In the genomic region with DNA sequence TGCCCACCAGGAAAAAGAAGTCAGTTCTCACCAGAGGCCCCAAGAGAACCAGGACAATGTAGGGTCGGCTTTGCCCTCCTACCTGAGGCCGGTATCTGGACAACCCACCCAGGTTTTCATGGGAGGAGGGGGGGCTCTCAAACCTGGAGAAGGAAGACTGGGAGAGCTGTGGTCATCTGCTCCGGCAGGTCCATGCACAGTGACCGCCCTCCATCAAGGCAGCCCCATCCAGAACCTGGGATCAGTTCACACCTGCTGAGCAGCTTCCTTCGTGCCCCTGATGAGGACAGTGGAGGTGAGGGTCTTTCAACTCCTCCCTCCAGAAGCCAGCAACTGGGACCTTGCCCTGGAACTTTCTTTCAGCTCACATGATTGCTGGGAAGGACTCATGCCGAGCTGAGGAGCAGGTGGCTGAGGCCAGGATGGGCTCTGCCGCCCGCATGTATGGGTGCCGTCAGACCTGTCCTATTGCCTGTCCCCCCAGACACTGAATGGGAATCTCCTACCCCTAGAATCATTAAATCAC, we compare ENCODE assay signal across 30 cellular contexts. TPM values are rescaled to one million over a fixed set of nuclear protein-coding genes. Genes with fewer than 3 reads are reported as not detected.
"Had no signal": no experiment of that assay in that cellular context is flagged by ENCODE, and none has a peak within 500 bp of the region (broad histone marks: within the 10 kb centered on the region; RNA-seq: fewer than 3 reads in every experiment).

No MANE protein-coding gene starts in this region.

- H3K9me3 Mint-ChIP-seq: type B pancreatic cell had no signal

- H3K9ac ChIP-seq: parathyroid adenoma had no signal

- DNase-seq: naive B cell; naive thymus-derived CD8-positive, alpha-beta T cell; nephron progenitor cell; occipital lobe; ovary; psoas muscle; right cardiac atrium; right lobe of liver; sigmoid colon; small intestine; stimulated activated CD4-positive, alpha-beta T cell treated with anti-CD3 and anti-CD28 coated beads, Interleukin-15, amount 100 ng/mL, for 24 hours; stimulated activated CD4-positive, alpha-beta T cell treated with anti-CD3 and anti-CD28 coated beads, Interleukin-2, amount 100 ng/mL, for 24 hours; stimulated activated CD4-positive, alpha-beta T cell treated with anti-CD3 and anti-CD28 coated beads, Interleukin-2, amount 100 ng/mL, for 48 hours; stimulated activated CD4-positive, alpha-beta T cell treated with anti-CD3 and anti-CD28 coated beads, Interleukin-4, amount 100 ng/mL, for 24 hours; stimulated activated naive B cell treated with anti-CD40 and anti-IgM and Interleukin-4, amounts not matched to agents 10 μg/mL and 1 μg/mL and 100 μg/mL, for 72 hours; stimulated activated naive CD4-positive, alpha-beta T cell treated with Interleukin-2 at 50 U/mL for 16 hours; stomach; thyroid gland; transverse colon; upper lobe of right lung; uterus had no signal

- H3K9me3 ChIP-seq: ovary, psoas muscle, right lobe of liver, thoracic aorta, thyroid gland, transverse colon, upper lobe of right lung, uterus had no signal

- H3K27me3 Mint-ChIP-seq: natural killer cell treated with Interleukin-12 subunit alpha and Interleukin-12 subunit beta and Interleukin-15 and Interleukin-18, amount 100 ng/mL, for 72 hours; stimulated activated naive CD8-positive, alpha-beta T cell treated with anti-CD3 and anti-CD28 coated beads, Interleukin-15, Interleukin-2, amounts not matched to agents 100 ng/mL and 50 ng/mL, for 24 hours had no signal

- ATAC-seq: naive thymus-derived CD8-positive, alpha-beta T cell; natural killer cell treated with Interleukin-12 subunit alpha and Interleukin-12 subunit beta and Interleukin-15 and Interleukin-18, amount 100 ng/mL, for 72 hours; psoas muscle; right cardiac atrium; right lobe of liver; stimulated activated effector memory CD8-positive, alpha-beta T cell treated with anti-CD3 and anti-CD28 coated beads, Interleukin-12 subunit alpha, Interleukin-12 subunit beta, amount 100 ng/mL, for 72 hours; stimulated activated naive B cell treated with anti-CD40 and anti-IgM and Interleukin-4, amounts not matched to agents 10 μg/mL and 1 μg/mL and 100 μg/mL, for 72 hours; upper lobe of right lung had no signal

- H2AFZ ChIP-seq: parathyroid adenoma had no signal

- H3K36me3 ChIP-seq: ovary, right lobe of liver, sigmoid colon, stomach, thoracic aorta, thyroid gland, transverse colon, upper lobe of right lung, uterus had no signal

- H3K27ac Mint-ChIP-seq: naive thymus-derived CD8-positive, alpha-beta T cell; nephron progenitor cell; progenitor cell of endocrine pancreas; stimulated activated naive B cell treated with anti-CD40 and anti-IgM and Interleukin-4, amounts not matched to agents 10 μg/mL and 1 μg/mL and 100 μg/mL, for 72 hours; stimulated activated naive CD8-positive, alpha-beta T cell treated with anti-CD3 and anti-CD28 coated beads, Interleukin-15, Interleukin-2, amounts not matched to agents 100 ng/mL and 50 ng/mL, for 24 hours; type B pancreatic cell had no signal

- H3K4me1 ChIP-seq: parathyroid adenoma, psoas muscle, right lobe of liver, thyroid gland, upper lobe of right lung, uterus had no signal

- H3K4me3 Mint-ChIP-seq: naive B cell; naive thymus-derived CD8-positive, alpha-beta T cell; natural killer cell treated with Interleukin-12 subunit alpha and Interleukin-12 subunit beta and Interleukin-15 and Interleukin-18, amount 100 ng/mL, for 72 hours; nephron progenitor cell; stimulated activated naive B cell treated with anti-CD40 and anti-IgM and Interleukin-4, amounts not matched to agents 10 μg/mL and 1 μg/mL and 100 μg/mL, for 72 hours; stimulated activated naive CD8-positive, alpha-beta T cell treated with anti-CD3 and anti-CD28 coated beads, Interleukin-15, Interleukin-2, amounts not matched to agents 100 ng/mL and 50 ng/mL, for 24 hours; type B pancreatic cell had no signal

- H3K36me3 Mint-ChIP-seq: naive thymus-derived CD8-positive, alpha-beta T cell; type B pancreatic cell had no signal

- H3K27ac ChIP-seq: ovary, parathyroid adenoma, psoas muscle, right lobe of liver, sigmoid colon, stomach, thoracic aorta, thyroid gland, transverse colon, upper lobe of right lung, uterus had no signal

- H3K27me3 ChIP-seq: ovary, right lobe of liver, thyroid gland had no signal

- H3K4me3 ChIP-seq: ovary, psoas muscle, right lobe of liver, sigmoid colon, stomach, thoracic aorta, thyroid gland, transverse colon, upper lobe of right lung, uterus had no signal

RNA-seq across cellular contexts. Expression of a gene that starts 20.8 kb away (rescaled TPM):
- total RNA-seq: naive thymus-derived CD8-positive, alpha-beta T cell; natural killer cell treated with Interleukin-12 subunit alpha and Interleukin-12 subunit beta and Interleukin-15 and Interleukin-18, amount 100 ng/mL, for 72 hours; progenitor cell of endocrine pancreas; psoas muscle; right lobe of liver; skeletal muscle tissue; thoracic aorta had no signal
- polyA plus RNA-seq: naive thymus-derived CD8-positive, alpha-beta T cell had no signal

RNA-seq across cellular contexts. Expression of a gene that starts 49.1 kb away (rescaled TPM):
- total RNA-seq: natural killer cell treated with Interleukin-12 subunit alpha and Interleukin-12 subunit beta and Interleukin-15 and Interleukin-18, amount 100 ng/mL, for 72 hours; osteoblast had no signal
